In genomic region chr3:180804871-180805430, GRCh38 we compare ENCODE assay signal across 9 cellular contexts.
A peak's percentile ranks its signal among the peaks of the same experiment; 100 is the strongest.
DNase-seq lines count a peak whose midpoint lies in the region; ATAC-seq and TF ChIP-seq lines count a peak whose summit lies in the region.
"Had no signal": no experiment of that assay in that cellular context is flagged by ENCODE, and none has a peak within 500 bp of the region (broad histone marks: within the 10 kb centered on the region; RNA-seq: fewer than 3 reads in every experiment).

No MANE protein-coding gene starts in this region.

- H4K8ac ChIP-seq in mesendoderm (ENCODE audit: low read depth, low read length) = no peak overlapping the region

- H3K4me3 ChIP-seq in mesendoderm (ENCODE audit: low read length) = no peak overlapping the region
- H3K4me3 ChIP-seq: PC-9 had no signal

- CTCF ChIA-PET in Calu3 (lab: Charles Lee) = interaction anchor here (0.7 to 1.0 kb wide), 3 partner anchors 107 to 474 kb away, joined by 3 to 6 read pairs (median 4); partner anchors contain the start of gene FXR1

- no peak overlapping the region for H4K5ac ChIP-seq in mesendoderm (ENCODE audit: low read length)

- H3K27me3 Mint-ChIP-seq in Calu3 (ENCODE audit: unreplicated experiment) = no peaks in the 10 kb centered on the region
- no peaks in the 10 kb centered on the region for H3K27me3 Mint-ChIP-seq in endothelial cell (ENCODE audit: unreplicated experiment)

- H2BK120ac ChIP-seq in mesendoderm (ENCODE audit: low read depth, low read length) = no peak overlapping the region

- no CpG with 5 or more reads among the region's 6 CpGs for WGBS in mesendoderm (ENCODE audit: extremely low coverage, insufficient coverage, low lambda C conversion rate)

- H2AK5ac ChIP-seq in mesendoderm (ENCODE audit: low read length) = no peak overlapping the region

- H3K9me3 Mint-ChIP-seq in Calu3 (ENCODE audit: low read depth, unreplicated experiment) (no peaks in the 10 kb centered on the region), endothelial cell (ENCODE audit: unreplicated experiment) (no peaks in the 10 kb centered on the region)

- H3K27ac ChIP-seq in mesendoderm (ENCODE audit: low read depth, low read length) = no peak overlapping the region
- H3K27ac ChIP-seq: PC-9 had no signal

- BruUV-seq in Calu3 (replicated peaks; lab: Mats Ljungman, UMichigan) = no TSS peak

- DNase-seq in Calu3 = no peak
- peak; percentile 86 to 89 for DNase-seq in NCI-H2081 (lab: John Stamatoyannopoulos, UW)
- peak; percentile 50 for DNase-seq in endothelial cell (ENCODE audit: low spot score)
- peak; percentile 95 for DNase-seq in mesendoderm
- DNase-seq in NCI-H187 (lab: John Stamatoyannopoulos, UW) = no peak
- no peak for DNase-seq in NCI-H510A treated with DMSO at 0.1 percent for 48 hours (lab: John Stamatoyannopoulos, UW)

- no peaks in the 10 kb centered on the region for H3K79me2 ChIP-seq in mesendoderm (ENCODE audit: control insufficient read depth, insufficient read depth, low read length)

- H3K4me3 Mint-ChIP-seq in Calu3 (ENCODE audit: low read depth, unreplicated experiment) (no peak overlapping the region), endothelial cell (ENCODE audit: unreplicated experiment) (no peak overlapping the region)

- intact Hi-C loops in Calu3 (cut with micrococcal nuclease; ENCODE audit: unreplicated experiment) = loop anchor here (5.0 to 10.0 kb wide), 3 partner anchors 52 to 900 kb away; no protein-coding TSS in a partner anchor

- no peak overlapping the region for H3K4me2 ChIP-seq in mesendoderm (ENCODE audit: low read length)
- H3K4me2 ChIP-seq: PC-9 had no signal

- no peaks in the 10 kb centered on the region for H3K36me3 ChIP-seq in mesendoderm (ENCODE audit: control insufficient read depth, insufficient read depth, low read length)

- TF ChIP-seq CTCF in Calu3 (IDR thresholded peaks at IDR 0.05; ENCODE audit: unreplicated experiment) = peak; percentile 26
- no peak for TF ChIP-seq CTCF in endothelial cell (IDR thresholded peaks at IDR 0.05; ENCODE audit: unreplicated experiment)

- no peaks in the 10 kb centered on the region for H3K27me3 ChIP-seq in mesendoderm (ENCODE audit: insufficient read depth, low read length, poor library complexity)

- H3K4me1 Mint-ChIP-seq in Calu3 (ENCODE audit: low read depth, unreplicated experiment) = no peaks in the 10 kb centered on the region
- H3K4me1 Mint-ChIP-seq in endothelial cell (ENCODE audit: unreplicated experiment) = no peaks in the 10 kb centered on the region

- no peak overlapping the region for H2BK15ac ChIP-seq in mesendoderm (replicated peaks; ENCODE audit: low read depth)

- no peak overlapping the region for H3K23ac ChIP-seq in mesendoderm (ENCODE audit: low read length)

- H3K27ac Mint-ChIP-seq in Calu3 (ENCODE audit: unreplicated experiment) = no peak overlapping the region
- H3K27ac Mint-ChIP-seq in endothelial cell (ENCODE audit: unreplicated experiment) = peak overlapping the region; percentile 89

- peak overlapping the region; percentile 75 for H3K18ac ChIP-seq in mesendoderm (ENCODE audit: low read length)

- no peak for ATAC-seq in activated CD4-positive, CD25-positive, alpha-beta regulatory T cell treated with anti-CD3 and anti-CD28 coated beads, Interleukin-2, amount 50 U/mL, for 24 hours
- ATAC-seq in GM21381 (IDR thresholded peaks at IDR 0.05; ENCODE audit: unreplicated experiment) = no peak

- H3K36me3 Mint-ChIP-seq in Calu3 (ENCODE audit: insufficient read depth, unreplicated experiment) = no peaks in the 10 kb centered on the region
- H3K36me3 Mint-ChIP-seq in endothelial cell (ENCODE audit: low read depth, unreplicated experiment) = no peaks in the 10 kb centered on the region

- H2BK5ac ChIP-seq in mesendoderm (ENCODE audit: low read length) = no peak overlapping the region

- peak overlapping the region; percentile 56 for H3K56ac ChIP-seq in mesendoderm (ENCODE audit: low read length)

- H3K79me1 ChIP-seq in mesendoderm (ENCODE audit: low read length) = no peaks in the 10 kb centered on the region

- H3K4ac ChIP-seq in mesendoderm (ENCODE audit: low read depth, low read length) = no peak overlapping the region

- no peaks in the 10 kb centered on the region for H3K4me1 ChIP-seq in mesendoderm (ENCODE audit: control insufficient read depth, low read depth, low read length)

- no peak overlapping the region for H3K9ac ChIP-seq in mesendoderm (ENCODE audit: low read length)

Comparison
In these comparisons a context has a peak if more than half of its experiments do, and no peak if none do; other contexts are left out.
1. DNase-seq: peak in NCI-H2081 (2 of 2), endothelial cell (single experiment) and mesendoderm (single experiment); none in Calu3 (single experiment), NCI-H187 (0 of 2) and NCI-H510A treated with DMSO at 0.1 percent for 48 hours (single experiment).